Comparison of ENCODE assay signal across 8 cellular contexts in genomic region chr3:13895155-13896105, GRCh38. TPM values are rescaled to one million over a fixed set of nuclear protein-coding genes. Genes with fewer than 3 reads are reported as not detected.
DNase-seq lines count a peak whose midpoint lies in the region; ATAC-seq, FAIRE-seq and TF ChIP-seq lines count a peak whose summit lies in the region.

No MANE protein-coding gene starts in this region.

- H3K27ac ChIP-seq in astrocyte (ENCODE audit: low read depth, low read length): no peak overlapping the region
- peak overlapping the region; percentile 5 for H3K27ac ChIP-seq in right cardiac atrium (ENCODE audit: low read length)

- H3K4me3 Mint-ChIP-seq in astrocyte (ENCODE audit: unreplicated experiment): peak overlapping the region; percentile 88

- H3K4me1 ChIP-seq in astrocyte (ENCODE audit: insufficient read depth, low read length) (peaks cover 11% of the 10 kb centered on the region), right cardiac atrium (ENCODE audit: control insufficient read depth, insufficient read depth, low read length) (peaks cover 3% of the 10 kb centered on the region)

- peak overlapping the region; percentile 53 for H3K27ac Mint-ChIP-seq in astrocyte (ENCODE audit: unreplicated experiment)

- DNase-seq in ELR (ENCODE audit: low read depth): peak; percentile 91
- peak; percentile 84 for DNase-seq in H4 (ENCODE audit: low spot score)
- DNase-seq in LNCaP clone FGC (ENCODE audit: low read depth): peak; percentile 68
- peak; percentile 82 to 95 (median 91) for DNase-seq in T-helper 2 cell
- DNase-seq in astrocyte (ENCODE audit: low read depth): peak; percentile 66
- DNase-seq in right cardiac atrium: peak; percentile 96 to 99 (median 98)
- DNase-seq in pulmonary artery endothelial cell (ENCODE audit: low read depth, low spot score): peak; percentile 64
- DNase-seq in urothelium cell line (ENCODE audit: low spot score): peak; percentile 93

- peak overlapping the region; percentile 80 for H3K9ac ChIP-seq in astrocyte (ENCODE audit: low read length)

- H4K20me1 ChIP-seq in astrocyte (ENCODE audit: insufficient read depth, low read length): no peaks in the 10 kb centered on the region

- peaks cover 3% of the 10 kb centered on the region for H3K36me3 Mint-ChIP-seq in astrocyte (ENCODE audit: low read depth, unreplicated experiment)

- H3K27me3 Mint-ChIP-seq in astrocyte (ENCODE audit: low read depth, unreplicated experiment): peaks cover 18% of the 10 kb centered on the region

- H3K9me3 Mint-ChIP-seq in astrocyte (ENCODE audit: unreplicated experiment): peaks cover 31% of the 10 kb centered on the region

- H3K4me2 ChIP-seq in astrocyte (ENCODE audit: low read length): peak overlapping the region; percentile 98

- H3K79me2 ChIP-seq in astrocyte (ENCODE audit: insufficient read depth, low read length): no peaks in the 10 kb centered on the region

- TF ChIP-seq CTCF in LNCaP clone FGC (IDR thresholded peaks at IDR 0.05; ENCODE audit: control insufficient read depth, extremely low read depth, insufficient read depth) (no peak), astrocyte (IDR thresholded peaks at IDR 0.05; ENCODE audit: insufficient read depth, low read depth, low read length) (no peak)

- no peaks in the 10 kb centered on the region for H3K36me3 ChIP-seq in astrocyte (ENCODE audit: insufficient read depth, low read length)

- H3K9me3 ChIP-seq in astrocyte (ENCODE audit: insufficient read depth, low read depth, low read length) (peaks cover 3% of the 10 kb centered on the region), right cardiac atrium (ENCODE audit: control insufficient read depth, low read length) (no peaks in the 10 kb centered on the region)

- no peaks in the 10 kb centered on the region for H3K4me1 Mint-ChIP-seq in astrocyte (ENCODE audit: low read depth, unreplicated experiment)

- intact Hi-C loops in right cardiac atrium (cut with DNase I): loop anchor here in 2 of 4 donors (10.0 kb wide), 2 partner anchors 229 to 579 kb away; partner anchors contain the start of genes CHCHD4 (in 1 of the 2) and TMEM43 (in 1 of the 2)

- H2AFZ ChIP-seq in astrocyte (ENCODE audit: low read depth, low read length): peak overlapping the region; percentile 93

- FAIRE-seq in astrocyte (lab: Jason Lieb, UNC) (no peak), urothelium cell line (lab: Jason Lieb, UNC) (no peak)

- peaks cover 9% of the 10 kb centered on the region for H3K27me3 ChIP-seq in astrocyte (ENCODE audit: insufficient read depth, low read length)
- no peaks in the 10 kb centered on the region for H3K27me3 ChIP-seq in right cardiac atrium (ENCODE audit: control insufficient read depth, insufficient read depth)

- 2% methylated on average over 86 of the region's 86 CpGs for WGBS in right cardiac atrium

- peak overlapping the region; percentile 56 for H3K4me3 ChIP-seq in LNCaP clone FGC (ENCODE audit: low read depth, low read length)
- peak overlapping the region; percentile 59 for H3K4me3 ChIP-seq in astrocyte (ENCODE audit: insufficient read depth, low read depth, low read length)
- peak overlapping the region; percentile 71 for H3K4me3 ChIP-seq in right cardiac atrium (ENCODE audit: low read length)

- peak; percentile 98 to 99 for ATAC-seq in right cardiac atrium

RNA-seq across cellular contexts. Expression of gene WNT7A, which starts 15.6 kb away (rescaled TPM):
- total RNA-seq in H4 (2014; rRNA removed; shearing (Covaris generic)): not detected in 2 replicates
- total RNA-seq in astrocyte (0.46 and 1.7 TPM in 2 replicates), right cardiac atrium (not detected), pulmonary artery endothelial cell (not detected in 2 replicates)
- polyA plus RNA-seq in right cardiac atrium: not detected
